ENCODE assay signal across 2 cellular contexts in the genomic region with DNA sequence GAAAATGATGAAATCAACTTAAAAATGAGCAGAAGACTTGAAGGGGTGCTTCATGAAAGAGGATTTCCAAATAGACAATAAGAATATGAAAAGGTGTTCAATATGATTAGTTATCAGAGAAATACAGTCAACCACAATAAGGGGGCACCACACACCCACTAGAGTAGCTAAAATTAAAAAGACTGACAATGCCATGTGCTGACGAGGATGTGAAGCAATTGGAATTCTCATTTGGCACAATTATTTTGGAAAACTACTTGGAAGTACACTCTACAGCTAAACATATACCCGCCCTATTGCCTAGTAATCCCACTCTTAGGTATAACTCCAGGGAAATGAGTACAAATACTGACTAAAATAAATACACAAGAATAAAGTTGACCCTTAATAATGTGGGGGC.
A peak's percentile ranks its signal among the peaks of the same experiment; 100 is the strongest.
TF ChIP-seq lines count a peak whose summit lies in the region.

No MANE protein-coding gene starts in this region.

TF ChIP-seq in IMR-90, 13 proteins besides CTCF, POLR2A, EP300 and RAD21:
- TF ChIP-seq BHLHE40 (IDR thresholded peaks at IDR 0.05; ENCODE audit: low read depth, low read length): no peak
- TF ChIP-seq, protein P1, sequence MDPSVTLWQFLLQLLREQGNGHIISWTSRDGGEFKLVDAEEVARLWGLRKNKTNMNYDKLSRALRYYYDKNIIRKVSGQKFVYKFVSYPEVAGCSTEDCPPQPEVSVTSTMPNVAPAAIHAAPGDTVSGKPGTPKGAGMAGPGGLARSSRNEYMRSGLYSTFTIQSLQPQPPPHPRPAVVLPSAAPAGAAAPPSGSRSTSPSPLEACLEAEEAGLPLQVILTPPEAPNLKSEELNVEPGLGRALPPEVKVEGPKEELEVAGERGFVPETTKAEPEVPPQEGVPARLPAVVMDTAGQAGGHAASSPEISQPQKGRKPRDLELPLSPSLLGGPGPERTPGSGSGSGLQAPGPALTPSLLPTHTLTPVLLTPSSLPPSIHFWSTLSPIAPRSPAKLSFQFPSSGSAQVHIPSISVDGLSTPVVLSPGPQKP (IDR thresholded peaks at IDR 0.05; ENCODE audit: borderline replicate concordance, low read depth, low read length): no peak
- no peak for TF ChIP-seq MAZ (IDR thresholded peaks at IDR 0.05; ENCODE audit: borderline replicate concordance, low read depth, low read length)
- no peak for TF ChIP-seq SMC3 (IDR thresholded peaks at IDR 0.05; ENCODE audit: low read depth, low read length)
- no peak for TF ChIP-seq CHD1 (IDR thresholded peaks at IDR 0.05; ENCODE audit: low read depth, low read length)
- TF ChIP-seq, protein P2, sequence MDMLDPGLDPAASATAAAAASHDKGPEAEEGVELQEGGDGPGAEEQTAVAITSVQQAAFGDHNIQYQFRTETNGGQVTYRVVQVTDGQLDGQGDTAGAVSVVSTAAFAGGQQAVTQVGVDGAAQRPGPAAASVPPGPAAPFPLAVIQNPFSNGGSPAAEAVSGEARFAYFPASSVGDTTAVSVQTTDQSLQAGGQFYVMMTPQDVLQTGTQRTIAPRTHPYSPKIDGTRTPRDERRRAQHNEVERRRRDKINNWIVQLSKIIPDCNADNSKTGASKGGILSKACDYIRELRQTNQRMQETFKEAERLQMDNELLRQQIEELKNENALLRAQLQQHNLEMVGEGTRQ (IDR thresholded peaks at IDR 0.05; ENCODE audit: low read depth, low read length): no peak
- TF ChIP-seq RCOR1 (IDR thresholded peaks at IDR 0.05; ENCODE audit: insufficient replicate concordance, low read length): no peak
- no peak for TF ChIP-seq CEBPB (IDR thresholded peaks at IDR 0.05; ENCODE audit: low read depth, low read length)
- TF ChIP-seq FOS (IDR thresholded peaks at IDR 0.05; ENCODE audit: low read depth, low read length): no peak

TF ChIP-seq in K562, 482 proteins besides CTCF, POLR2A, EP300 and RAD21:
- TF ChIP-seq RBM25 (IDR thresholded peaks at IDR 0.05; ENCODE audit: low read depth, low read length, severe bottlenecking) (peak; percentile 46), HLTF (IDR thresholded peaks at IDR 0.05) (no peak), ZHX1 (conservative IDR thresholded peaks at IDR 0.05; ENCODE audit: low read length) (no peak)
